In the genomic region with DNA sequence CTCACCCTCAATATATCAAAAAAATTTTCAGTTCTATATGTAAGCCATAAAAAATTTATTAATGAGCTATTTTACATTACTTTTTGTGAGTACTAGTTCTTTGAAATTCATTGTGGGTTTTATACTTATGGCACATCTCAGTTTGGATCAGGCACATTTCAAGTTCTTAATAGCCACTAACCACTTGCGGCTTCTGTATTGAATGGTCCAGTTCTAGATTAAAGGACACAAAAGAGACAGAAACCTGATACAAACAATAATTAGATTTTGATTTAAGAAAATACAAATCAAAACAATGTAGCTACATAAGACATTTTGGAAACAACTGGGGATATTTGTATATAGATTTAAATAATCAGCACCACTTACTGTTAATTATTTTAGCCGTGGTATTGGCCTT, we compare ENCODE assay signal across 16 cellular contexts. TPM values are rescaled to one million over a fixed set of nuclear protein-coding genes. Genes with fewer than 3 reads are reported as not detected.
DNase-seq lines count a peak whose midpoint lies in the region; ATAC-seq, FAIRE-seq and TF ChIP-seq lines count a peak whose summit lies in the region.
"Had no signal": no experiment of that assay in that cellular context is flagged by ENCODE, and none has a peak within 500 bp of the region (broad histone marks: within the 10 kb centered on the region; RNA-seq: fewer than 3 reads in every experiment).

No MANE protein-coding gene starts in this region.

- CTCF ChIA-PET in A549 (lab: Yijun Ruan, JAX): interaction anchor here (0.6 to 4.3 kb wide), 14 partner anchors 10 to 866 kb away, joined by 3 to 25 read pairs (median 3); no protein-coding TSS in a partner anchor
- CTCF ChIA-PET in activated CD8-positive, alpha-beta T cell treated with anti-CD3 and anti-CD28 coated beads for 36 hours (lab: Charles Lee): interaction anchor here (1.0 kb wide), 1 partner anchor 10 kb away, joined by 6 read pairs; no protein-coding TSS in a partner anchor

- peak overlapping the region; percentile 15; the same call in 1 of the 3 replicates for H3K4me2 ChIP-seq in A549
- H3K4me2 ChIP-seq in skeletal muscle satellite cell (ENCODE audit: low read length): peak overlapping the region; percentile 44

- H3K27me3 ChIP-seq in skeletal muscle satellite cell (ENCODE audit: control insufficient read depth, insufficient read depth, low read length) (no peaks in the 10 kb centered on the region), vagina (no peaks in the 10 kb centered on the region)

- peaks cover 25% of the 10 kb centered on the region for H3K4me1 Mint-ChIP-seq in HFFc6 (ENCODE audit: low read depth)
- H3K4me1 Mint-ChIP-seq in dendritic cell treated with granulocyte-macrophage colony-stimulating factor and Interleukin-4, amounts not matched to agents 40 ng/mL and 50 ng/mL, for 4 days (ENCODE audit: low read depth): no peaks in the 10 kb centered on the region
- no peaks in the 10 kb centered on the region for H3K4me1 Mint-ChIP-seq in activated CD8-positive, alpha-beta T cell treated with anti-CD3 and anti-CD28 coated beads for 36 hours (ENCODE audit: low read depth)
- H3K4me1 Mint-ChIP-seq: CD14-positive monocyte; CD8-positive, alpha-beta memory T cell had no signal

- intact Hi-C loops in dendritic cell treated with granulocyte-macrophage colony-stimulating factor and Interleukin-4, amounts not matched to agents 40 ng/mL and 50 ng/mL, for 4 days (cut with micrococcal nuclease): no loop called here
- intact Hi-C loops in posterior vena cava (cut with DNase I): loop anchor here in 1 of 2 donors (1.0 kb wide), 1 partner anchor 65 kb away; no protein-coding TSS in a partner anchor
- intact Hi-C loops in vagina (cut with DNase I): no loop called here
- intact Hi-C loops in activated CD8-positive, alpha-beta T cell treated with anti-CD3 and anti-CD28 coated beads for 36 hours (cut with micrococcal nuclease): no loop called here

- no peak overlapping the region for H3K4me3 ChIP-seq in A549
- H3K4me3 ChIP-seq in skeletal muscle satellite cell (ENCODE audit: low read length): no peak overlapping the region
- H3K4me3 ChIP-seq in vagina: no peak overlapping the region
- H3K4me3 ChIP-seq: HAP-1 had no signal

- TF ChIP-seq CTCF in A549 (IDR thresholded peaks at IDR 0.05) (no peak), HFFc6 (IDR thresholded peaks at IDR 0.05) (no peak), vagina (IDR thresholded peaks at IDR 0.05) (no peak)
- no peak for TF ChIP-seq CTCF in activated CD8-positive, alpha-beta T cell treated with anti-CD3 and anti-CD28 coated beads for 36 hours (IDR thresholded peaks at IDR 0.05)

- FAIRE-seq in A549 (lab: Jason Lieb, UNC): no peak
- FAIRE-seq: A204.1, GM19239, H1 had no signal

- no peak for ATAC-seq in A549
- no peak for ATAC-seq in activated CD8-positive, alpha-beta T cell treated with anti-CD3 and anti-CD28 coated beads for 36 hours

- H3K27ac ChIP-seq in A549 (peak overlapping the region; percentile 22 to 65; a peak in 3 of 6 replicates), vagina (no peak overlapping the region)

- whole genome bisulfite sequencing in A549 (ENCODE audit: missing lambda C conversion rate): 88% methylated on average over 2 of the region's 2 CpGs

- peaks cover 3% of the 10 kb centered on the region; the same call in 1 of the 2 replicates for H3K27me3 Mint-ChIP-seq in HFFc6 (ENCODE audit: insufficient read depth)
- peaks cover 6% of the 10 kb centered on the region for H3K27me3 Mint-ChIP-seq in dendritic cell treated with granulocyte-macrophage colony-stimulating factor and Interleukin-4, amounts not matched to agents 40 ng/mL and 50 ng/mL, for 4 days
- peaks cover 3% of the 10 kb centered on the region for H3K27me3 Mint-ChIP-seq in activated CD8-positive, alpha-beta T cell treated with anti-CD3 and anti-CD28 coated beads for 36 hours

- no peaks in the 10 kb centered on the region for H3K36me3 Mint-ChIP-seq in HFFc6 (ENCODE audit: low read depth)
- H3K36me3 Mint-ChIP-seq in dendritic cell treated with granulocyte-macrophage colony-stimulating factor and Interleukin-4, amounts not matched to agents 40 ng/mL and 50 ng/mL, for 4 days (ENCODE audit: low read depth): no peaks in the 10 kb centered on the region
- no peaks in the 10 kb centered on the region for H3K36me3 Mint-ChIP-seq in activated CD8-positive, alpha-beta T cell treated with anti-CD3 and anti-CD28 coated beads for 36 hours (ENCODE audit: low read depth)
- H3K36me3 Mint-ChIP-seq: CD14-positive monocyte; CD8-positive, alpha-beta memory T cell had no signal

- DNase-seq in A549 (ENCODE audit: low read depth in 1 of 2, low spot score in 1 of 2) (no peak), HFFc6 (no peak), posterior vena cava (ENCODE audit: low spot score) (no peak), vagina (ENCODE audit: extremely low spot score in 2 of 2) (no peak)
- no peak for DNase-seq in activated CD8-positive, alpha-beta T cell treated with anti-CD3 and anti-CD28 coated beads for 36 hours
- DNase-seq: Caco-2; CD8-positive, alpha-beta memory T cell; DMS53; GF-D8 had no signal

- H3K4me1 ChIP-seq in A549: peaks cover 16% of the 10 kb centered on the region; the same call in 2 of the 3 replicates
- H3K4me1 ChIP-seq in skeletal muscle satellite cell (ENCODE audit: control insufficient read depth, insufficient read depth, low read length): peaks cover 18% of the 10 kb centered on the region
- H3K4me1 ChIP-seq in vagina: no peaks in the 10 kb centered on the region
- H3K4me1 ChIP-seq: Caco-2, HAP-1 had no signal

- no peaks in the 10 kb centered on the region for H3K36me3 ChIP-seq in skeletal muscle satellite cell (ENCODE audit: insufficient read depth, low read length)
- no peaks in the 10 kb centered on the region for H3K36me3 ChIP-seq in vagina
- H3K36me3 ChIP-seq: HAP-1 had no signal

- H3K27ac Mint-ChIP-seq in HFFc6: peak overlapping the region; percentile 47
- H3K27ac Mint-ChIP-seq in dendritic cell treated with granulocyte-macrophage colony-stimulating factor and Interleukin-4, amounts not matched to agents 40 ng/mL and 50 ng/mL, for 4 days: peak overlapping the region; percentile 60
- no peak overlapping the region for H3K27ac Mint-ChIP-seq in activated CD8-positive, alpha-beta T cell treated with anti-CD3 and anti-CD28 coated beads for 36 hours
- H3K27ac Mint-ChIP-seq: CD14-positive monocyte had no signal

- POLR2A ChIA-PET in A549 (lab: Yijun Ruan, JAX): no interaction called here
- POLR2A ChIA-PET in activated CD8-positive, alpha-beta T cell treated with anti-CD3 and anti-CD28 coated beads for 36 hours (lab: Charles Lee): no interaction called here

- TF ChIP-seq POLR2A in A549 (IDR thresholded peaks at IDR 0.05; ENCODE audit: low read length) (no peak), vagina (IDR thresholded peaks at IDR 0.05) (no peak)

- no peak overlapping the region for H3K4me3 Mint-ChIP-seq in HFFc6
- H3K4me3 Mint-ChIP-seq in dendritic cell treated with granulocyte-macrophage colony-stimulating factor and Interleukin-4, amounts not matched to agents 40 ng/mL and 50 ng/mL, for 4 days: no peak overlapping the region
- H3K4me3 Mint-ChIP-seq in activated CD8-positive, alpha-beta T cell treated with anti-CD3 and anti-CD28 coated beads for 36 hours: no peak overlapping the region
- H3K4me3 Mint-ChIP-seq: CD14-positive monocyte; CD8-positive, alpha-beta memory T cell had no signal

- H3K9me3 Mint-ChIP-seq in HFFc6: no peaks in the 10 kb centered on the region
- no peaks in the 10 kb centered on the region for H3K9me3 Mint-ChIP-seq in dendritic cell treated with granulocyte-macrophage colony-stimulating factor and Interleukin-4, amounts not matched to agents 40 ng/mL and 50 ng/mL, for 4 days
- no peaks in the 10 kb centered on the region for H3K9me3 Mint-ChIP-seq in activated CD8-positive, alpha-beta T cell treated with anti-CD3 and anti-CD28 coated beads for 36 hours
- H3K9me3 Mint-ChIP-seq: CD14-positive monocyte; CD8-positive, alpha-beta memory T cell had no signal

- H3K9me3 ChIP-seq in A549 (peaks cover 3% of the 10 kb centered on the region; the same call in 1 of the 3 replicates), skeletal muscle satellite cell (replicated peaks; ENCODE audit: low read length) (no peaks in the 10 kb centered on the region), vagina (no peaks in the 10 kb centered on the region)
- H3K9me3 ChIP-seq: Caco-2, HAP-1 had no signal

- TF ChIP-seq EP300 in A549 (IDR thresholded peaks at IDR 0.05): no peak

- H3K9ac ChIP-seq in skeletal muscle satellite cell (ENCODE audit: low read depth, low read length): peak overlapping the region; percentile 42

- TF ChIP-seq RAD21 in A549 (conservative IDR thresholded peaks at IDR 0.05 in 1 of 2, IDR thresholded peaks at IDR 0.05 in 1 of 2): no peak

TF ChIP-seq in A549, 52 proteins besides CTCF, POLR2A, EP300 and RAD21:
- no peak for TF ChIP-seq JUNB (IDR thresholded peaks at IDR 0.05)
- TF ChIP-seq NPAS2 (CRISPR knock-in tag; IDR thresholded peaks at IDR 0.05; ENCODE audit: borderline replicate concordance): no peak
- TF ChIP-seq, protein P1, sequence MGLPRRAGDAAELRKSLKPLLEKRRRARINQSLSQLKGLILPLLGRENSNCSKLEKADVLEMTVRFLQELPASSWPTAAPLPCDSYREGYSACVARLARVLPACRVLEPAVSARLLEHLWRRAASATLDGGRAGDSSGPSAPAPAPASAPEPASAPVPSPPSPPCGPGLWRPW (IDR thresholded peaks at IDR 0.05): no peak
- no peak for TF ChIP-seq CEBPB (IDR thresholded peaks at IDR 0.05)
- no peak for TF ChIP-seq RARB (CRISPR knock-in tag; IDR thresholded peaks at IDR 0.05)
- TF ChIP-seq BHLHE40 (IDR thresholded peaks at IDR 0.05; ENCODE audit: low read depth, low read length): no peak
- no peak for TF ChIP-seq NR3C1 (IDR thresholded peaks at IDR 0.05)
- no peak for TF ChIP-seq HOXA7 (CRISPR knock-in tag; IDR thresholded peaks at IDR 0.05)
- no peak for TF ChIP-seq NFE2L2 (conservative IDR thresholded peaks at IDR 0.05; ENCODE audit: low read length)
- TF ChIP-seq MYC (IDR thresholded peaks at IDR 0.05; ENCODE audit: borderline replicate concordance, low read length): no peak
- TF ChIP-seq ZNF302 (CRISPR knock-in tag; IDR thresholded peaks at IDR 0.05): no peak

RNA-seq across cellular contexts. Expression of a gene that starts 46.7 kb away (rescaled TPM):
- 67.4 and 111 TPM in 2 replicates for polyA plus RNA-seq in A549 (2011; rRNA removed)
- polyA plus RNA-seq in A549 (2012; cell fraction: cytosol; rRNA removed): 143 and 175 TPM in 2 replicates
- polyA plus RNA-seq in A549 (2012; cell fraction: nucleus; rRNA removed): 251 and 331 TPM in 2 replicates
- 118 to 139 TPM (median 131 TPM) in 3 replicates for polyA plus RNA-seq in A549 (2017; fragmentation: RNase III; extraction: RNeasy Plus Mini Kit Qiagen cat#74134 plus additional on column Dnase treatment)
- polyA minus RNA-seq in A549 (2011; rRNA and poly(A)+ RNA removed): 35.4 and 69.5 TPM in 2 replicates
- 10 to 100 TPM in 5 of 6 experiments, 1 to 10 TPM in 1; 9.4 to 13.0 (median 12.4) TPM for total RNA-seq in HFFc6 (2021; fragmentation: NEBNext Ultra II Directional; extraction: Animal tissue kit (Norgen Biotek cat#: 25700))
- 18.5 and 18.8 TPM in 2 replicates for total RNA-seq in skeletal muscle satellite cell (2012; rRNA removed)
- 1 to 10 TPM; 4.3 to 6.8 TPM for total RNA-seq in posterior vena cava
- 8.6 TPM for total RNA-seq in vagina
- 1 to 10 TPM; 7.0 to 8.4 TPM for total RNA-seq in activated CD8-positive, alpha-beta T cell treated with anti-CD3 and anti-CD28 coated beads for 36 hours
- polyA plus RNA-seq: CD8-positive, alpha-beta memory T cell had no signal
